ENCODE assay signal across 9 cellular contexts in the genomic region with DNA sequence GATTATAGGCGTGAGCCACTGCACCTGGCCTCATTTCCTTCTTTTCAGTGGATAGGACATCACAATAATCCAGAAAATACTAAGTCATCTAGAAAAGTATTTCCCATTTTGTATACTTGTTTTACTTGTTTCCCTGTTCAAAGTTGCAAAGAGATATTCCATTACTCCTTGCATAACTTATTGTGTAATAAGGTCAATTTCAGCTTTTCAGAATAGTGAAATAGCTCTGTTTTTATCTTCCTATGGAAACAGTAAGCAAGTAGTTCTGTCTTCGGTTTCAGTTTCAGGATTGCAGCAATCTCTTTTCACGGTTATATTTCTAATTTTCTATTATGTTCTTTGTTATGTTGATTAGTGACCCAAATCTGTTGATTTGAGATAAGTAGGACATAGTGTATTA. TPM values are rescaled to one million over a fixed set of nuclear protein-coding genes. Genes with fewer than 3 reads are reported as not detected.
DNase-seq lines count a peak whose midpoint lies in the region; ATAC-seq and TF ChIP-seq lines count a peak whose summit lies in the region.
"Had no signal": no experiment of that assay in that cellular context is flagged by ENCODE, and none has a peak within 500 bp of the region (broad histone marks: within the 10 kb centered on the region; RNA-seq: fewer than 3 reads in every experiment).

No MANE protein-coding gene starts in this region.

- peak; percentile 33 for ATAC-seq in GM21619 (IDR thresholded peaks at IDR 0.05; ENCODE audit: unreplicated experiment)
- peak in 3 of 4 donors; percentile 12 to 43 (median 28) for ATAC-seq in right lobe of liver

- TF ChIP-seq CTCF in OCI-LY3 (IDR thresholded peaks at IDR 0.05; ENCODE audit: low read depth, low read length) (no peak), right lobe of liver (IDR thresholded peaks at IDR 0.05) (no peak), MCF 10A (IDR thresholded peaks at IDR 0.05; ENCODE audit: unreplicated experiment) (no peak)

- no peak for TF ChIP-seq POLR2A in right lobe of liver (IDR thresholded peaks at IDR 0.05)

- 25% methylated on average over 3 of the region's 3 CpGs for WGBS in right lobe of liver (ENCODE audit: insufficient coverage, low coverage, low lambda C conversion rate, missing lambda C conversion rate)

- H3K27ac ChIP-seq in CD8-positive, alpha-beta memory T cell (ENCODE audit: low read depth, low read length): no peak overlapping the region
- H3K27ac ChIP-seq in OCI-LY3 (ENCODE audit: low read length) (no peak overlapping the region), right lobe of liver (peak overlapping the region in 1 of 3 donors; percentile 29)

- intact Hi-C loops in right lobe of liver (cut with DNase I) (no loop called here), MCF 10A (cut with micrococcal nuclease) (no loop called here)

- no peaks in the 10 kb centered on the region for H3K27me3 Mint-ChIP-seq in CD8-positive, alpha-beta memory T cell
- no peaks in the 10 kb centered on the region for H3K27me3 Mint-ChIP-seq in MCF 10A (ENCODE audit: insufficient read depth, unreplicated experiment)

- H3K27ac Mint-ChIP-seq in CD8-positive, alpha-beta memory T cell: peak overlapping the region in 4 of 8 donors; percentile 4 to 93 (median 48)
- H3K27ac Mint-ChIP-seq in MCF 10A (ENCODE audit: low read depth, unreplicated experiment): no peak overlapping the region
- H3K27ac Mint-ChIP-seq: type B pancreatic cell had no signal

- H3K27me3 ChIP-seq in CD8-positive, alpha-beta memory T cell (ENCODE audit: insufficient read depth, low read length, poor library complexity, severe bottlenecking): no peaks in the 10 kb centered on the region
- no peaks in the 10 kb centered on the region for H3K27me3 ChIP-seq in OCI-LY3 (ENCODE audit: low read depth, low read length)
- no peaks in the 10 kb centered on the region for H3K27me3 ChIP-seq in right lobe of liver

- CTCF ChIA-PET in CD8-positive, alpha-beta memory T cell (lab: Charles Lee): interaction anchor here (1.5 to 1.6 kb wide), 2 partner anchors 8 to 60 kb away, joined by 3 to 4 read pairs; no protein-coding TSS in a partner anchor
- CTCF ChIA-PET in MCF 10A (lab: Yijun Ruan, JAX): interaction anchor here (0.6 to 1.4 kb wide), 4 partner anchors 15 to 1294 kb away, joined by 3 read pairs; no protein-coding TSS in a partner anchor

- peaks cover 10 to 35% (median 17%) of the 10 kb centered on the region in 3 donors for H3K36me3 Mint-ChIP-seq in CD8-positive, alpha-beta memory T cell
- H3K36me3 Mint-ChIP-seq in MCF 10A (ENCODE audit: insufficient read depth, unreplicated experiment): no peaks in the 10 kb centered on the region
- H3K36me3 Mint-ChIP-seq: type B pancreatic cell had no signal

- no peaks in the 10 kb centered on the region for H3K9me3 Mint-ChIP-seq in CD8-positive, alpha-beta memory T cell
- H3K9me3 Mint-ChIP-seq in MCF 10A (ENCODE audit: unreplicated experiment): no peaks in the 10 kb centered on the region
- H3K9me3 Mint-ChIP-seq: type B pancreatic cell had no signal

- peak overlapping the region in 5 of 7 donors; percentile 13 to 44 (median 27) for H3K4me3 Mint-ChIP-seq in CD8-positive, alpha-beta memory T cell
- no peak overlapping the region for H3K4me3 Mint-ChIP-seq in MCF 10A (ENCODE audit: unreplicated experiment)
- H3K4me3 Mint-ChIP-seq: type B pancreatic cell had no signal

- H3K9ac ChIP-seq in OCI-LY3 (ENCODE audit: low read length): no peak overlapping the region

- peaks cover 13% of the 10 kb centered on the region for H3K4me1 ChIP-seq in CD8-positive, alpha-beta memory T cell (ENCODE audit: insufficient read depth, low read length)
- H3K4me1 ChIP-seq in OCI-LY3 (ENCODE audit: low read length) (peaks cover 23% of the 10 kb centered on the region), right lobe of liver (peaks cover 0 to 8% (median 0%) of the 10 kb centered on the region in 4 donors)

- no peak overlapping the region for H2AFZ ChIP-seq in OCI-LY3 (ENCODE audit: low read depth, low read length)

- POLR2A ChIA-PET in CD8-positive, alpha-beta memory T cell (lab: Charles Lee): interaction anchor here (0.7 kb wide), 1 partner anchor 335 kb away, joined by 3 read pairs; no protein-coding TSS in a partner anchor
- POLR2A ChIA-PET in MCF 10A (lab: Yijun Ruan, JAX): interaction anchor here (0.9 kb wide), 1 partner anchor 61 kb away, joined by 4 read pairs; the partner anchor contains the start of gene SF3B5

- H3K36me3 ChIP-seq in CD8-positive, alpha-beta memory T cell (ENCODE audit: insufficient read depth, low read length): no peaks in the 10 kb centered on the region
- H3K36me3 ChIP-seq in OCI-LY3 (replicated peaks; ENCODE audit: low read depth, low read length) (no peaks in the 10 kb centered on the region), right lobe of liver (no peaks in the 10 kb centered on the region)

- no TSS peak for BruUV-seq in MCF 10A (replicated peaks; lab: Mats Ljungman, UMichigan)

- no peak for DNase-seq in CD8-positive, alpha-beta memory T cell
- no peak for DNase-seq in right lobe of liver
- DNase-seq in stimulated activated CD4-positive, alpha-beta T cell treated with anti-CD3 and anti-CD28 coated beads, Interleukin-1b, Interleukin-23, amount 100 ng/mL, for 48 hours: no peak
- DNase-seq in MCF 10A (ENCODE audit: unreplicated experiment): no peak
- no peak for DNase-seq in inferior parietal cortex (ENCODE audit: extremely low spot score)
- DNase-seq in 8988T: no peak

- no peaks in the 10 kb centered on the region for H3K79me2 ChIP-seq in OCI-LY3 (ENCODE audit: low read length)

- H3K4me2 ChIP-seq in OCI-LY3 (ENCODE audit: low read length): peak overlapping the region; percentile 32; the same call in 1 of the 2 replicates

- H4K20me1 ChIP-seq in OCI-LY3 (ENCODE audit: insufficient read depth, low read length): no peaks in the 10 kb centered on the region

- H3K9me3 ChIP-seq in CD8-positive, alpha-beta memory T cell (ENCODE audit: low read length): no peaks in the 10 kb centered on the region
- no peaks in the 10 kb centered on the region for H3K9me3 ChIP-seq in OCI-LY3 (ENCODE audit: insufficient read depth, low read length)
- no peaks in the 10 kb centered on the region for H3K9me3 ChIP-seq in right lobe of liver

- H3K4me1 Mint-ChIP-seq in CD8-positive, alpha-beta memory T cell: peaks cover 47 to 73% (median 66%) of the 10 kb centered on the region in 3 donors
- H3K4me1 Mint-ChIP-seq in MCF 10A (ENCODE audit: insufficient read depth, unreplicated experiment): peaks cover 22% of the 10 kb centered on the region

- H3K4me3 ChIP-seq in CD8-positive, alpha-beta memory T cell (ENCODE audit: low read length): no peak overlapping the region
- H3K4me3 ChIP-seq in OCI-LY3 (ENCODE audit: low read length) (no peak overlapping the region), right lobe of liver (no peak overlapping the region)

RNA-seq across cellular contexts. Expression of gene STX11, which starts 6.0 kb away (rescaled TPM):
- total RNA-seq in CD8-positive, alpha-beta memory T cell: 10 to 100 TPM; 29.2 to 30.0 TPM
- 16.7 TPM for polyA plus RNA-seq in CD8-positive, alpha-beta memory T cell
- total RNA-seq in right lobe of liver: 1 to 10 TPM in 5 of 6 experiments, under 1 TPM in 1; 0.86 to 7.4 (median 4.1) TPM
- 1.1 and 2.1 TPM in 2 replicates for total RNA-seq in MCF 10A (2022)
